Comparison of ENCODE assay signal across 1 cellular context in genomic region chr16:30211414-30211813, GRCh38. TPM values are rescaled to one million over a fixed set of nuclear protein-coding genes. Genes with fewer than 3 reads are reported as not detected.
"Had no signal": no experiment of that assay in that cellular context is flagged by ENCODE, and none has a peak within 500 bp of the region (broad histone marks: within the 10 kb centered on the region; RNA-seq: fewer than 3 reads in every experiment).

No MANE protein-coding gene starts in this region.

RNA-seq across cellular contexts. Expression of gene NPIPB13, which starts 36.9 kb away (rescaled TPM):
- total RNA-seq: fibroblast of villous mesenchyme had no signal
